ENCODE assay signal across 35 cellular contexts in genomic region chr17:76080934-76081287, GRCh38. TPM values are rescaled to one million over a fixed set of nuclear protein-coding genes. Genes with fewer than 3 reads are reported as not detected.
DNase-seq lines count a peak whose midpoint lies in the region; ATAC-seq and TF ChIP-seq lines count a peak whose summit lies in the region.
"Had no signal": no experiment of that assay in that cellular context is flagged by ENCODE, and none has a peak within 500 bp of the region (broad histone marks: within the 10 kb centered on the region; RNA-seq: fewer than 3 reads in every experiment).

No MANE protein-coding gene starts in this region.

- H2BK15ac ChIP-seq in mesendoderm (replicated peaks; ENCODE audit: low read depth) = no peak overlapping the region

- no peak overlapping the region for H2BK5ac ChIP-seq in mesendoderm (ENCODE audit: low read length)

- POLR2A ChIA-PET in WTC11 (lab: Charles Lee) = interaction anchor here (0.9 kb wide), 1 partner anchor 102 kb away, joined by 3 read pairs; the partner anchor contains the start of gene ACOX1

- WGBS in mesendoderm (ENCODE audit: extremely low coverage, insufficient coverage, low lambda C conversion rate) = no CpG with 5 or more reads among the region's 4 CpGs

- no peak overlapping the region for H4K5ac ChIP-seq in mesendoderm (ENCODE audit: low read length)

- no peak overlapping the region for H4K8ac ChIP-seq in mesendoderm (ENCODE audit: low read depth, low read length)

- H3K79me1 ChIP-seq in mesendoderm (ENCODE audit: low read length) = no peaks in the 10 kb centered on the region

- H2AK5ac ChIP-seq in mesendoderm (ENCODE audit: low read length) = no peak overlapping the region

- H3K18ac ChIP-seq in mesendoderm (ENCODE audit: low read length) = no peak overlapping the region

- peaks cover 6% of the 10 kb centered on the region for H3K36me3 ChIP-seq in mesendoderm (ENCODE audit: control insufficient read depth, insufficient read depth, low read length)
- peaks cover 19% of the 10 kb centered on the region for H3K36me3 ChIP-seq in H7 (replicated peaks; ENCODE audit: control insufficient read depth, insufficient read depth, low read length)

- DNase-seq in DMS 273 (lab: John Stamatoyannopoulos, UW; ENCODE audit: unreplicated experiment) = peak; percentile 46
- no peak for DNase-seq in DMS 273 treated with DMSO at 0.1 percent for 48 hours (lab: John Stamatoyannopoulos, UW)
- DNase-seq in Calu3 = no peak
- DNase-seq in WTC11 (ENCODE audit: low spot score) = no peak
- no peak for DNase-seq in mesendoderm
- DNase-seq in H7 = no peak
- DNase-seq: activated CD8-positive, alpha-beta T cell treated with anti-CD3 and anti-CD28 coated beads for 36 hours; activated naive CD4-positive, alpha-beta T cell treated with anti-CD3 and anti-CD28 coated beads, Interleukin-2, amount 50 U/mL, for 16 hours; CD4-positive, alpha-beta memory T cell; esophagus squamous epithelium; foreskin keratinocyte; heart right ventricle; KG1; MG63; NCI-H1417 treated with DMSO at 0.1 percent for 48 hours; NCI-H2029 treated with DMSO at 0.1 percent for 48 hours; NCI-H2227 treated with DMSO at 0.1 percent for 48 hours; NCI-H526 treated with DMSO at 0.1 percent for 48 hours; Right ventricle myocardium superior had no signal

- no peak overlapping the region for H3K4me3 Mint-ChIP-seq in Calu3 (ENCODE audit: low read depth, unreplicated experiment)
- peak overlapping the region; percentile 59; the same call in 1 of the 2 replicates for H3K4me3 Mint-ChIP-seq in WTC11
- H3K4me3 Mint-ChIP-seq: activated CD8-positive, alpha-beta T cell treated with anti-CD3 and anti-CD28 coated beads for 36 hours; activated T-helper 17 cell treated with anti-CD3 and anti-CD28 coated beads, Interleukin-2, amount 50 U/mL, for 72 hours; brain; CD4-positive, alpha-beta memory T cell; natural killer cell treated with Interleukin-12 subunit alpha and Interleukin-12 subunit beta and Interleukin-15 and Interleukin-18, amount 100 ng/mL, for 72 hours; type B pancreatic cell had no signal

- no peak overlapping the region for H3K4me2 ChIP-seq in mesendoderm (ENCODE audit: low read length)

- no peak overlapping the region for H3K23ac ChIP-seq in mesendoderm (ENCODE audit: low read length)

- no peaks in the 10 kb centered on the region for H3K9me3 Mint-ChIP-seq in Calu3 (ENCODE audit: low read depth, unreplicated experiment)
- H3K9me3 Mint-ChIP-seq in WTC11 = no peaks in the 10 kb centered on the region
- H3K9me3 Mint-ChIP-seq: activated CD8-positive, alpha-beta T cell treated with anti-CD3 and anti-CD28 coated beads for 36 hours; activated T-helper 17 cell treated with anti-CD3 and anti-CD28 coated beads, Interleukin-2, amount 50 U/mL, for 72 hours; brain; natural killer cell treated with Interleukin-12 subunit alpha and Interleukin-12 subunit beta and Interleukin-15 and Interleukin-18, amount 100 ng/mL, for 72 hours; type B pancreatic cell had no signal

- no peak overlapping the region for H3K4ac ChIP-seq in mesendoderm (ENCODE audit: low read depth, low read length)

- CTCF ChIA-PET in Calu3 (lab: Charles Lee) = no interaction called here
- CTCF ChIA-PET in WTC11 (lab: Charles Lee) = interaction anchor here (1.5 to 3.7 kb wide), 5 partner anchors 67 to 220 kb away, joined by 4 to 26 read pairs (median 8); partner anchors contain the start of genes CDK3 and UBALD2

- no peak overlapping the region for H2BK120ac ChIP-seq in mesendoderm (ENCODE audit: low read depth, low read length)

- H3K27ac ChIP-seq in mesendoderm (ENCODE audit: low read depth, low read length) = no peak overlapping the region
- H3K27ac ChIP-seq: 22Rv1, esophagus squamous epithelium, foreskin keratinocyte, heart right ventricle, pancreas, skin epidermis had no signal

- intact Hi-C loops in Calu3 (cut with micrococcal nuclease; ENCODE audit: unreplicated experiment) = no loop called here

- H3K9ac ChIP-seq in mesendoderm (ENCODE audit: low read length) = peak overlapping the region; percentile 25

- peaks cover 39% of the 10 kb centered on the region for H3K27me3 Mint-ChIP-seq in Calu3 (ENCODE audit: unreplicated experiment)
- H3K27me3 Mint-ChIP-seq in WTC11 (ENCODE audit: low read depth) = peaks cover 38% of the 10 kb centered on the region

- H3K4me1 ChIP-seq in mesendoderm (ENCODE audit: control insufficient read depth, low read depth, low read length) = peaks cover 10% of the 10 kb centered on the region
- H3K4me1 ChIP-seq: foreskin keratinocyte had no signal

- no peak overlapping the region for H3K4me3 ChIP-seq in mesendoderm (ENCODE audit: low read length)
- H3K4me3 ChIP-seq in H7 (ENCODE audit: insufficient read depth, low read depth, low read length) = no peak overlapping the region
- H3K4me3 ChIP-seq: esophagus squamous epithelium, heart right ventricle, MG63, pancreas, skin epidermis had no signal

- H3K79me2 ChIP-seq in mesendoderm (ENCODE audit: control insufficient read depth, insufficient read depth, low read length) = no peaks in the 10 kb centered on the region

- TF ChIP-seq CTCF in Calu3 (IDR thresholded peaks at IDR 0.05; ENCODE audit: unreplicated experiment) (no peak), WTC11 (IDR thresholded peaks at IDR 0.05) (no peak)

- H3K27me3 ChIP-seq in mesendoderm (ENCODE audit: insufficient read depth, low read length, poor library complexity) = peaks cover 23% of the 10 kb centered on the region
- H3K27me3 ChIP-seq in H7 (ENCODE audit: control insufficient read depth, insufficient read depth, low read length) = peaks cover 39% of the 10 kb centered on the region

- H3K56ac ChIP-seq in mesendoderm (ENCODE audit: low read length) = no peak overlapping the region

- H3K36me3 Mint-ChIP-seq in Calu3 (ENCODE audit: insufficient read depth, unreplicated experiment) (peaks cover 51% of the 10 kb centered on the region), WTC11 (peaks cover 17% of the 10 kb centered on the region)

- BruUV-seq in Calu3 (replicated peaks; lab: Mats Ljungman, UMichigan) = no TSS peak

- H3K27ac Mint-ChIP-seq in Calu3 (ENCODE audit: unreplicated experiment) = peak overlapping the region; percentile 14
- H3K27ac Mint-ChIP-seq in WTC11 = peak overlapping the region; percentile 60; the same call in 1 of the 2 replicates
- H3K27ac Mint-ChIP-seq: activated CD8-positive, alpha-beta T cell treated with anti-CD3 and anti-CD28 coated beads for 36 hours; activated T-helper 17 cell treated with anti-CD3 and anti-CD28 coated beads, Interleukin-2, amount 50 U/mL, for 72 hours; natural killer cell treated with Interleukin-12 subunit alpha and Interleukin-12 subunit beta and Interleukin-15 and Interleukin-18, amount 100 ng/mL, for 72 hours had no signal

- ATAC-seq in WTC11 (no peak), HG02885 (IDR thresholded peaks at IDR 0.05; ENCODE audit: poor library complexity, unreplicated experiment) (no peak), HG03139 (IDR thresholded peaks at IDR 0.05; ENCODE audit: unreplicated experiment) (no peak)
- ATAC-seq: activated CD8-positive, alpha-beta T cell treated with anti-CD3 and anti-CD28 coated beads for 36 hours; foreskin keratinocyte had no signal

- no peaks in the 10 kb centered on the region for H3K4me1 Mint-ChIP-seq in Calu3 (ENCODE audit: low read depth, unreplicated experiment)
- peaks cover 40% of the 10 kb centered on the region for H3K4me1 Mint-ChIP-seq in WTC11
- H3K4me1 Mint-ChIP-seq: activated T-helper 17 cell treated with anti-CD3 and anti-CD28 coated beads, Interleukin-2, amount 50 U/mL, for 72 hours had no signal

TF ChIP-seq in WTC11, 78 proteins besides CTCF, POLR2A, EP300 and RAD21 (continues in another document):
- TF ChIP-seq NR3C1 (CRISPR knock-in tag; conservative IDR thresholded peaks at IDR 0.05; ENCODE audit: low read depth) (no peak), ZNF425 (CRISPR knock-in tag; conservative IDR thresholded peaks at IDR 0.05) (0 out of 2 replicates have a peak, but pooled peaks have one; percentile 10), ATF3 (CRISPR knock-in tag; conservative IDR thresholded peaks at IDR 0.05) (no peak)

RNA-seq across cellular contexts. Expression of gene ZACN, which starts 1.9 kb away (rescaled TPM):
- total RNA-seq in Calu3 (2022) (0.17 and 0.34 TPM in 2 replicates), WTC11 (2021) (0.07 to 0.28 TPM (median 0.11 TPM) in 3 replicates)
- 0.03 TPM for polyA plus RNA-seq in mesendoderm (2013, experiment 1 of 2)
- polyA plus RNA-seq in mesendoderm (2013, experiment 2 of 2) = 0.01 TPM
- 0.48 and 0.59 TPM in 2 replicates for total RNA-seq in H7 (2014; rRNA removed; shearing (Covaris generic))
- total RNA-seq: cerebellum, dermis microvascular lymphatic vessel endothelial cell, esophagus squamous epithelium, foreskin keratinocyte, G401, heart right ventricle, lower leg skin, renal cortical epithelial cell, Right ventricle myocardium superior had no signal

RNA-seq across cellular contexts. Expression of gene GALR2, which starts 6.3 kb away (rescaled TPM):
- total RNA-seq in Calu3 (2022) (0.27 and 0.61 TPM in 2 replicates), WTC11 (2021) (1.7 to 2.9 TPM (median 2.0 TPM) in 3 replicates)
- 0.24 TPM for polyA plus RNA-seq in mesendoderm (2013, experiment 1 of 2)
- 0.15 TPM for polyA plus RNA-seq in mesendoderm (2013, experiment 2 of 2)
- total RNA-seq in H7 (2014; rRNA removed; shearing (Covaris generic)) = 1.8 and 2.0 TPM in 2 replicates
- total RNA-seq: CD4-positive, alpha-beta memory T cell; cerebellum; heart right ventricle; kidney; Right ventricle myocardium superior had no signal

RNA-seq across cellular contexts. Expression of gene SRP68, which starts 8.6 kb away (rescaled TPM):
- 80.7 and 84.5 TPM in 2 replicates for total RNA-seq in Calu3 (2022)
- total RNA-seq in WTC11 (2021) = 80.5 to 90.7 TPM (median 82.0 TPM) in 3 replicates
- 61.7 TPM for polyA plus RNA-seq in mesendoderm (2013, experiment 1 of 2)
- polyA plus RNA-seq in mesendoderm (2013, experiment 2 of 2) = 60.7 TPM
- total RNA-seq in H7 (2014; rRNA removed; shearing (Covaris generic)) = 31.4 and 33.4 TPM in 2 replicates

RNA-seq across cellular contexts. Expression of gene EXOC7, which starts 22.7 kb away (rescaled TPM):
- total RNA-seq in Calu3 (2022) (122 and 137 TPM in 2 replicates), WTC11 (2021) (90.0 to 126 TPM (median 96.2 TPM) in 3 replicates)
- 58.1 TPM for polyA plus RNA-seq in mesendoderm (2013, experiment 1 of 2)
- 61.9 TPM for polyA plus RNA-seq in mesendoderm (2013, experiment 2 of 2)
- 80.3 and 87.7 TPM in 2 replicates for total RNA-seq in H7 (2014; rRNA removed; shearing (Covaris generic))

RNA-seq across cellular contexts. Expression of gene EVPL, which starts 53.8 kb away (rescaled TPM):
- 51.8 and 59.7 TPM in 2 replicates for total RNA-seq in Calu3 (2022)
- total RNA-seq in WTC11 (2021) = 0.46 to 1.3 TPM (median 0.62 TPM) in 3 replicates
- 0.14 TPM for polyA plus RNA-seq in mesendoderm (2013, experiment 1 of 2)
- polyA plus RNA-seq in mesendoderm (2013, experiment 2 of 2) = 0.11 TPM
- total RNA-seq in H7 (2014; rRNA removed; shearing (Covaris generic)) = 0.26 TPM in 1 of 2 replicates, not detected in the other
- total RNA-seq: CD4-positive, alpha-beta memory T cell; cerebellum; HT1080 had no signal
- polyA plus RNA-seq: CD4-positive, alpha-beta memory T cell had no signal
